ENCODE assay signal across 20 cellular contexts in genomic region chr11:110734790-110735189, GRCh38. TPM values are rescaled to one million over a fixed set of nuclear protein-coding genes. Genes with fewer than 3 reads are reported as not detected.
DNase-seq lines count a peak whose midpoint lies in the region; ATAC-seq and TF ChIP-seq lines count a peak whose summit lies in the region.
"Had no signal": no experiment of that assay in that cellular context is flagged by ENCODE, and none has a peak within 500 bp of the region (broad histone marks: within the 10 kb centered on the region; RNA-seq: fewer than 3 reads in every experiment).

No MANE protein-coding gene starts in this region.

- peaks cover 6% of the 10 kb centered on the region for H3K27me3 Mint-ChIP-seq in nephron progenitor cell (ENCODE audit: low read depth, poor library complexity)

- no peaks in the 10 kb centered on the region for H3K36me3 Mint-ChIP-seq in nephron progenitor cell (ENCODE audit: low read depth)
- H3K36me3 Mint-ChIP-seq: CD14-positive monocyte; CD8-positive, alpha-beta memory T cell had no signal

- no peaks in the 10 kb centered on the region for H3K9me3 ChIP-seq in left lung
- H3K9me3 ChIP-seq: A549; BE2C; BLaER1 treated with 17β-estradiol and CSF1 and Interleukin-3, amounts not matched to agents 10 nM and 100 nM; HAP-1 had no signal

- H3K4me3 ChIP-seq in left lung: no peak overlapping the region
- H3K4me3 ChIP-seq: A549; BLaER1 treated with 17β-estradiol and CSF1 and Interleukin-3, amounts not matched to agents 10 nM and 100 nM; HAP-1 had no signal

- no peak overlapping the region for H3K4me3 Mint-ChIP-seq in nephron progenitor cell
- H3K4me3 Mint-ChIP-seq: CD14-positive monocyte; CD4-positive, alpha-beta T cell; CD8-positive, alpha-beta memory T cell; HFFc6 had no signal

- H3K4me1 Mint-ChIP-seq in nephron progenitor cell: peaks cover 9% of the 10 kb centered on the region
- H3K4me1 Mint-ChIP-seq: CD14-positive monocyte; CD8-positive, alpha-beta memory T cell had no signal

- H3K4me1 ChIP-seq in left lung: no peaks in the 10 kb centered on the region
- H3K4me1 ChIP-seq: A549; BE2C; BLaER1 treated with 17β-estradiol and CSF1 and Interleukin-3, amounts not matched to agents 10 nM and 100 nM; HAP-1 had no signal

- H3K9me3 Mint-ChIP-seq in nephron progenitor cell: no peaks in the 10 kb centered on the region
- H3K9me3 Mint-ChIP-seq: CD14-positive monocyte; CD4-positive, alpha-beta T cell; CD8-positive, alpha-beta memory T cell; HFFc6 had no signal

- intact Hi-C loops in left lung (cut with DNase I) (no loop called here), Right ventricle myocardium superior (cut with DNase I) (no loop called here)

- H3K27ac ChIP-seq in left lung: no peak overlapping the region
- H3K27ac ChIP-seq: A549; BLaER1 treated with 17β-estradiol and CSF1 and Interleukin-3, amounts not matched to agents 10 nM and 100 nM had no signal

- H3K36me3 ChIP-seq in left lung: no peaks in the 10 kb centered on the region
- H3K36me3 ChIP-seq: BE2C; BLaER1 treated with 17β-estradiol and CSF1 and Interleukin-3, amounts not matched to agents 10 nM and 100 nM; HAP-1 had no signal

- DNase-seq in DMS79 treated with DMSO at 0.1 percent for 48 hours (lab: John Stamatoyannopoulos, UW) (peak; percentile 32), DMS79 (lab: John Stamatoyannopoulos, UW) (no peak), left lung (no peak), nephron progenitor cell (no peak), T-helper 9 cell (no peak), Right ventricle myocardium superior (no peak)
- DNase-seq: 8988T; ACHN; AML-193; BE2C; CD4-positive, alpha-beta T cell; CD8-positive, alpha-beta memory T cell; DMS 273 treated with DMSO at 0.1 percent for 48 hours; DND-41; GOT3; HFFc6 had no signal

- TF ChIP-seq CTCF in left lung (IDR thresholded peaks at IDR 0.05) (no peak), nephron progenitor cell (IDR thresholded peaks at IDR 0.05) (no peak)

- peak overlapping the region; percentile 43 for H3K27ac Mint-ChIP-seq in nephron progenitor cell
- H3K27ac Mint-ChIP-seq: CD14-positive monocyte; CD4-positive, alpha-beta T cell; CD8-positive, alpha-beta memory T cell; HFFc6 had no signal

- peak; percentile 50 for ATAC-seq in left lung
- no peak for ATAC-seq in Right ventricle myocardium superior (ENCODE audit: poor library complexity)
- ATAC-seq: A549 had no signal

- no peaks in the 10 kb centered on the region for H3K27me3 ChIP-seq in left lung
- H3K27me3 ChIP-seq: BE2C; BLaER1 treated with 17β-estradiol and CSF1 and Interleukin-3, amounts not matched to agents 10 nM and 100 nM had no signal

RNA-seq across cellular contexts. Expression of gene ARHGAP20, which starts 22.6 kb away (rescaled TPM):
- 1 to 10 TPM; 4.4 to 6.4 TPM for total RNA-seq in left lung
- 0.38 TPM for total RNA-seq in Right ventricle myocardium superior
- total RNA-seq: CD4-positive, alpha-beta T cell had no signal
